16 cellular contexts compared by ENCODE assay signal in genomic region chr9:117987945-117988344, GRCh38.
"Had no signal": no experiment of that assay in that cellular context is flagged by ENCODE, and none has a peak within 500 bp of the region (broad histone marks: within the 10 kb centered on the region; RNA-seq: fewer than 3 reads in every experiment).

No MANE protein-coding gene starts in this region.

- DNase-seq: KBM-7, MG63, NCI-H1092 treated with DMSO at 0.1 percent for 48 hours, NCI-H1436, NCI-H187, NCI-H2029, NCI-H2081 treated with DMSO at 0.1 percent for 48 hours, NCI-H2171, NCI-H226, NCI-H446, NCI-H510A, NCI-H524 treated with DMSO at 0.1 percent for 48 hours, NCI-H774, SHP77, SK-N-SH had no signal

- H3K4me3 Mint-ChIP-seq: T-helper 1 cell treated with Interleukin-12 subunit alpha and Interleukin-12 subunit beta and Interleukin-4 antibody, amounts not matched to agents 30 μg/mL and 1 μg/mL, for 36 hours had no signal

- H3K9me3 Mint-ChIP-seq: T-helper 1 cell treated with Interleukin-12 subunit alpha and Interleukin-12 subunit beta and Interleukin-4 antibody, amounts not matched to agents 30 μg/mL and 1 μg/mL, for 36 hours had no signal

- H3K27ac Mint-ChIP-seq: T-helper 1 cell treated with Interleukin-12 subunit alpha and Interleukin-12 subunit beta and Interleukin-4 antibody, amounts not matched to agents 30 μg/mL and 1 μg/mL, for 36 hours had no signal
